Comparison of ENCODE assay signal across 9 cellular contexts in the genomic region with DNA sequence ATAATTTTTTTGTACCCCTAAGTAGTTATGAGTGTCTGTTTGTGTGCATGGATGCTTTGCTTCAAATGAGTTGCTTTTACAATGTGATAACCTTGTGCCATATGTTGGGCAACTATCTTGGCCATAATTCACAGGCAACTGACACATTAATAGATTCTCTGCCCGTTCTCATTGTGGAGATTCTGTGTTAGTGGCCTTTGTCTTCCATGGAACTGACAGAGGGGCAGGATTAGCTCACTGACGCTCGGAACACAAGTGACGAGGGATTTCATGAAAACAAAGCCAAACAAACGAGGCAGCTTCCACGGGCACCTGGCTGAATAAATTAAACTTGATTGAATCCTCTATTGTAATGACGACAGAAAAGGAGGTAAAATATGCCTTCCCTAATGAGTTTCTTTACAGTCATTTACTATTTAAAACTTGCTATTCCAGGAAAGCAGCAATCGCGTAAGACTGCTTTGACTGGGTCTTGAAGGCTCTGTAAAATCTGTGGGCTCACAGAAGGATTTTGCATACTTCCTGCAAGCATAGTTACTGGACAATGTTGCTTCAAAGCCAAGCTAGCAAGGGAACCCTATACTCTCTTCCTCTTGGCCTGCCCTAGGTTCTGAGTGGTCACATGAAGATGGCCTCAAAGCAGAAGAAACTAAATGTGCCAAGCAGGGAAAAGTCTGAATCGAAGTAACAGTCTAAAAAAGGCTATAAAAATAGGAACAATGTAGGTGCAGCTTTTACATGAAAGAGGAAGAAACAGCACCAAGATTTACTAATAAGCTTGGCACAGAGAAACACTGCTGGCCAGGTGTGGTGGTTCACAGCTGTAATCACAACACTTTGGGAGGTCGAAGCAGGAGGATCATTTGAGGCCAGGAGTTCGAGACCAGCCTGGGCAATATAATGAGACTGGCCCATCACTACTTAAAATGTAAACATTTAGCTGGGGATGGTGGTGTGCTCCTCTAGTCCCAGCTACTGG. TPM values are rescaled to one million over a fixed set of nuclear protein-coding genes. Genes with fewer than 3 reads are reported as not detected.
A peak's percentile ranks its signal among the peaks of the same experiment; 100 is the strongest.
DNase-seq lines count a peak whose midpoint lies in the region; ATAC-seq, FAIRE-seq and TF ChIP-seq lines count a peak whose summit lies in the region.
"Had no signal": no experiment of that assay in that cellular context is flagged by ENCODE, and none has a peak within 500 bp of the region (broad histone marks: within the 10 kb centered on the region; RNA-seq: fewer than 3 reads in every experiment).

No MANE protein-coding gene starts in this region.

- H3K36me3 Mint-ChIP-seq in dendritic cell treated with granulocyte-macrophage colony-stimulating factor and Interleukin-4, amounts not matched to agents 40 ng/mL and 50 ng/mL, for 4 days (ENCODE audit: low read depth): no peaks in the 10 kb centered on the region

- FAIRE-seq in H54 (lab: Jason Lieb, UNC): no peak

- no peak for TF ChIP-seq POLR2A in H54 (IDR thresholded peaks at IDR 0.05; ENCODE audit: low read depth, low read length)

- peak overlapping the region; percentile 45 for H3K27ac Mint-ChIP-seq in dendritic cell treated with granulocyte-macrophage colony-stimulating factor and Interleukin-4, amounts not matched to agents 40 ng/mL and 50 ng/mL, for 4 days

- intact Hi-C loops in dendritic cell treated with granulocyte-macrophage colony-stimulating factor and Interleukin-4, amounts not matched to agents 40 ng/mL and 50 ng/mL, for 4 days (cut with micrococcal nuclease): no loop called here

- DNase-seq in HT-29 (ENCODE audit: low spot score) (peak; percentile 71), NCI-H2227 (lab: John Stamatoyannopoulos, UW; ENCODE audit: unreplicated experiment) (peak; percentile 72), putamen (ENCODE audit: low spot score) (peak; percentile 45), H54 (ENCODE audit: insufficient read length, low spot score) (no peak), HuH-7.5 (ENCODE audit: low spot score) (no peak)
- DNase-seq: gastrocnemius medialis had no signal

- H3K4me1 Mint-ChIP-seq in dendritic cell treated with granulocyte-macrophage colony-stimulating factor and Interleukin-4, amounts not matched to agents 40 ng/mL and 50 ng/mL, for 4 days (ENCODE audit: low read depth): peaks cover 10% of the 10 kb centered on the region

- H3K9me3 Mint-ChIP-seq in dendritic cell treated with granulocyte-macrophage colony-stimulating factor and Interleukin-4, amounts not matched to agents 40 ng/mL and 50 ng/mL, for 4 days: no peaks in the 10 kb centered on the region

- H3K4me3 Mint-ChIP-seq in dendritic cell treated with granulocyte-macrophage colony-stimulating factor and Interleukin-4, amounts not matched to agents 40 ng/mL and 50 ng/mL, for 4 days: no peak overlapping the region

- ATAC-seq in HG03378 (IDR thresholded peaks at IDR 0.05; ENCODE audit: unreplicated experiment): no peak
- ATAC-seq in SK-N-SH treated with all-trans-retinoic acid at 6 μM for 48 hours: no peak

- H3K27me3 Mint-ChIP-seq in dendritic cell treated with granulocyte-macrophage colony-stimulating factor and Interleukin-4, amounts not matched to agents 40 ng/mL and 50 ng/mL, for 4 days: peaks cover 2% of the 10 kb centered on the region

TF ChIP-seq in SK-N-SH treated with all-trans-retinoic acid at 6 μM for 48 hours, 23 proteins besides CTCF, POLR2A, EP300 and RAD21:
- TF ChIP-seq GLIS3 (CRISPR knock-in tag; IDR thresholded peaks at IDR 0.05) (no peak), ARNTL (CRISPR knock-in tag; IDR thresholded peaks at IDR 0.05; ENCODE audit: borderline replicate concordance, low read depth) (no peak), BACH2 (CRISPR knock-in tag; IDR thresholded peaks at IDR 0.05; ENCODE audit: borderline replicate concordance) (no peak), TCF4 (CRISPR knock-in tag; IDR thresholded peaks at IDR 0.05; ENCODE audit: borderline replicate concordance) (no peak), ISL1 (CRISPR knock-in tag; IDR thresholded peaks at IDR 0.05) (no peak), CSRNP3 (CRISPR knock-in tag; IDR thresholded peaks at IDR 0.05) (no peak), PPARA (CRISPR knock-in tag; IDR thresholded peaks at IDR 0.05; ENCODE audit: borderline replicate concordance) (no peak), ZNF8 (CRISPR knock-in tag; IDR thresholded peaks at IDR 0.05) (no peak), TOX (CRISPR knock-in tag; IDR thresholded peaks at IDR 0.05; ENCODE audit: borderline replicate concordance) (no peak), TSHZ2 (CRISPR knock-in tag; IDR thresholded peaks at IDR 0.05) (no peak)
- TF ChIP-seq, protein P1, sequence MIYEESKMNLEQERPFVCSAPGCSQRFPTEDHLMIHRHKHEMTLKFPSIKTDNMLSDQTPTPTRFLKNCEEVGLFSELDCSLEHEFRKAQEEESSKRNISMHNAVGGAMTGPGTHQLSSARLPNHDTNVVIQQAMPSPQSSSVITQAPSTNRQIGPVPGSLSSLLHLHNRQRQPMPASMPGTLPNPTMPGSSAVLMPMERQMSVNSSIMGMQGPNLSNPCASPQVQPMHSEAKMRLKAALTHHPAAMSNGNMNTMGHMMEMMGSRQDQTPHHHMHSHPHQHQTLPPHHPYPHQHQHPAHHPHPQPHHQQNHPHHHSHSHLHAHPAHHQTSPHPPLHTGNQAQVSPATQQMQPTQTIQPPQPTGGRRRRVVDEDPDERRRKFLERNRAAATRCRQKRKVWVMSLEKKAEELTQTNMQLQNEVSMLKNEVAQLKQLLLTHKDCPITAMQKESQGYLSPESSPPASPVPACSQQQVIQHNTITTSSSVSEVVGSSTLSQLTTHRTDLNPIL (CRISPR knock-in tag; IDR thresholded peaks at IDR 0.05; ENCODE audit: low read depth): no peak
- TF ChIP-seq, protein P2, sequence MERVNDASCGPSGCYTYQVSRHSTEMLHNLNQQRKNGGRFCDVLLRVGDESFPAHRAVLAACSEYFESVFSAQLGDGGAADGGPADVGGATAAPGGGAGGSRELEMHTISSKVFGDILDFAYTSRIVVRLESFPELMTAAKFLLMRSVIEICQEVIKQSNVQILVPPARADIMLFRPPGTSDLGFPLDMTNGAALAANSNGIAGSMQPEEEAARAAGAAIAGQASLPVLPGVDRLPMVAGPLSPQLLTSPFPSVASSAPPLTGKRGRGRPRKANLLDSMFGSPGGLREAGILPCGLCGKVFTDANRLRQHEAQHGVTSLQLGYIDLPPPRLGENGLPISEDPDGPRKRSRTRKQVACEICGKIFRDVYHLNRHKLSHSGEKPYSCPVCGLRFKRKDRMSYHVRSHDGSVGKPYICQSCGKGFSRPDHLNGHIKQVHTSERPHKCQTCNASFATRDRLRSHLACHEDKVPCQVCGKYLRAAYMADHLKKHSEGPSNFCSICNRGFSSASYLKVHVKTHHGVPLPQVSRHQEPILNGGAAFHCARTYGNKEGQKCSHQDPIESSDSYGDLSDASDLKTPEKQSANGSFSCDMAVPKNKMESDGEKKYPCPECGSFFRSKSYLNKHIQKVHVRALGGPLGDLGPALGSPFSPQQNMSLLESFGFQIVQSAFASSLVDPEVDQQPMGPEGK (CRISPR knock-in tag; IDR thresholded peaks at IDR 0.05; ENCODE audit: borderline replicate concordance): no peak
- TF ChIP-seq, protein P3, sequence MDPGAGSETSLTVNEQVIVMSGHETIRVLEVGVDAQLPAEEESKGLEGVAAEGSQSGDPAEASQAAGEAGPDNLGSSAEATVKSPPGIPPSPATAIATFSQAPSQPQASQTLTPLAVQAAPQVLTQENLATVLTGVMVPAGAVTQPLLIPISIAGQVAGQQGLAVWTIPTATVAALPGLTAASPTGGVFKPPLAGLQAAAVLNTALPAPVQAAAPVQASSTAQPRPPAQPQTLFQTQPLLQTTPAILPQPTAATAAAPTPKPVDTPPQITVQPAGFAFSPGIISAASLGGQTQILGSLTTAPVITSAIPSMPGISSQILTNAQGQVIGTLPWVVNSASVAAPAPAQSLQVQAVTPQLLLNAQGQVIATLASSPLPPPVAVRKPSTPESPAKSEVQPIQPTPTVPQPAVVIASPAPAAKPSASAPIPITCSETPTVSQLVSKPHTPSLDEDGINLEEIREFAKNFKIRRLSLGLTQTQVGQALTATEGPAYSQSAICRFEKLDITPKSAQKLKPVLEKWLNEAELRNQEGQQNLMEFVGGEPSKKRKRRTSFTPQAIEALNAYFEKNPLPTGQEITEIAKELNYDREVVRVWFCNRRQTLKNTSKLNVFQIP (CRISPR knock-in tag; IDR thresholded peaks at IDR 0.05; ENCODE audit: borderline replicate concordance, low read depth): no peak

RNA-seq across cellular contexts. Expression of gene SINHCAF, which starts 28.1 kb away (rescaled TPM):
- 88.0 and 104 TPM in 2 replicates for total RNA-seq in HT-29 (2014; rRNA removed; shearing (Covaris generic))

Comparison
In these comparisons a context has a peak if more than half of its experiments do, and no peak if none do; other contexts are left out.
1. DNase-seq: peak in HT-29 (single experiment), NCI-H2227 (single experiment) and putamen (single experiment); none in H54 (single experiment) and HuH-7.5 (single experiment).